ENCODE assay signal across 20 cellular contexts in the genomic region with DNA sequence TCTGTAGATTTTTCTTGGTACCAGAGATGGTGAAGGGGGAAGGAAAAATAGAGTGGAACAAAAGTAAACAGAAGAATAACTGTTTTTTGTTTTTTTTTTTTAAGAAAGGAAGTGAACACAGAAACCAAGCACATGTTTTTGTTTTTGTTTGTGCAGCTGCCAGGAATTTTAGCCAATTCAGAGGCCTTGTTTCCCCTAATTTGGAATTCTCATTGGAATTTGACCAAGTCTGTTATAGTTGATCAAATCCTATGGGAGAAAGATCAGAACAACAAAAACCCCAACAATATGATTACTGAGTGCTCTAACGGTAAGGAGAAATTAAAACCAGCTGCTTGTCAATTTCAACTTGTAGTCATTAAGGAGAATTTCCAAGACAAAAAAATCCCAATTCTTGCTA. TPM values are rescaled to one million over a fixed set of nuclear protein-coding genes. Genes with fewer than 3 reads are reported as not detected.
"Had no signal": no experiment of that assay in that cellular context is flagged by ENCODE, and none has a peak within 500 bp of the region (broad histone marks: within the 10 kb centered on the region; RNA-seq: fewer than 3 reads in every experiment).

No MANE protein-coding gene starts in this region.

- H3K36me3 ChIP-seq: ascending aorta, upper lobe of right lung had no signal

- H3K4me1 ChIP-seq: upper lobe of right lung had no signal

- H3K27me3 ChIP-seq: ascending aorta, upper lobe of right lung had no signal

- DNase-seq: activated CD4-positive, alpha-beta T cell treated with anti-CD3 and anti-CD28 coated beads, Interleukin-2, amount 50 U/mL, for 1 hour; activated CD8-positive, alpha-beta memory T cell treated with anti-CD3 and anti-CD28 coated beads, Interleukin-2, amount 50 U/mL, for 4 hours; activated effector memory CD4-positive, alpha-beta T cell treated with Interleukin-2 at 50 U/mL for 16 hours; activated naive CD4-positive, alpha-beta T cell treated with anti-CD3 and anti-CD28 coated beads, Interleukin-2, amount 50 U/mL, for 16 hours; activated T-cell treated with anti-CD3 and anti-CD28 coated beads, Interleukin-2, amount 50 U/mL, for 48 hours; cerebellar nuclear complex; cortex of kidney; effector CD8-positive, alpha-beta T cell; posterior cingulate gyrus; retina; SK-N-SH; stimulated activated CD4-positive, alpha-beta T cell treated with anti-CD3 and anti-CD28 coated beads, Interleukin-2, amount 100 ng/mL, for 48 hours; stimulated activated naive CD8-positive, alpha-beta T cell treated with anti-CD3 and anti-CD28 coated beads, Interleukin-15, amount 100 ng/mL, for 72 hours; T-cell; upper lobe of right lung had no signal

- H3K9me3 ChIP-seq: upper lobe of right lung had no signal

- H3K4me3 ChIP-seq: ascending aorta, lung, skin epidermis, upper lobe of right lung had no signal

- ATAC-seq: stimulated activated naive CD8-positive, alpha-beta T cell treated with anti-CD3 and anti-CD28 coated beads, Interleukin-15, amount 100 ng/mL, for 72 hours; T-cell; upper lobe of right lung had no signal

- H3K27ac ChIP-seq: ascending aorta, upper lobe of right lung had no signal

RNA-seq across cellular contexts. Expression of a gene that starts 18.2 kb away (rescaled TPM):
- total RNA-seq: ascending aorta, mesothelial cell of epicardium, T-cell, temporal lobe, upper lobe of right lung had no signal
